In the genomic region with DNA sequence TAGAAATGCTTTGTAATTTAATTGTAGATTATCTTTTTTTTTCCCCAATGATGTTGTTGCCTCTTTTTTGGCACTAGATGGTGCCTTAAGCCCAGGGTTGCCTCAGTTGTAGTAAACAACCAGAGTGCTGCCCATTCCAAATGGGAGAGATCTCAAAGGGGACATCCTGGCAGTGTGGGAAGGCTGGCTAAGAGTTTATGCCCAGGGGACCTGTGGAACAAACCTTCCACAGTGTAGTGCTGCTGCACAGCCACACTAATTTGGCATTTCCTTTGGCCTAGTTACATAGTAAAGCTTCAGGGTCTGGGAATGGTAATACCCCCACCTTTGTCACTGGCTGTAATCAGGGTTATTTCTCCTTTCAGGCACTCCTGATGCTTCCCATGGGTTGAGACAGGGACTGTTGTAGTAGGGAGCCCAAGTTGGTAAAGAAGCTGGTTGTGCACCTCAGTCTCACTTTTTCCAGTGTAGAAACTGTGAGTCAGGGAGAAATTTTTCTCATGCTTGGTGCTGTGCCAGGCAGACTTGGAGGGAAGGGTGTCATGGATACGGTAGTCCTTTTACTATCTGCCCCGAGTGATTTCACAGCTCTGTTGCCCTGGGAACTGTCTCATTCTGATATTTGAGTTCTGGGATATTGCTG, we compare ENCODE assay signal across 9 cellular contexts.
DNase-seq lines count a peak whose midpoint lies in the region; ATAC-seq, FAIRE-seq and TF ChIP-seq lines count a peak whose summit lies in the region.
"Had no signal": no experiment of that assay in that cellular context is flagged by ENCODE, and none has a peak within 500 bp of the region (broad histone marks: within the 10 kb centered on the region; RNA-seq: fewer than 3 reads in every experiment).

No MANE protein-coding gene starts in this region.

- H3K4me2 ChIP-seq in GM12878 (ENCODE audit: control insufficient read depth, insufficient read depth): no peak overlapping the region

- H3K4me1 Mint-ChIP-seq in naive thymus-derived CD4-positive, alpha-beta T cell: no peaks in the 10 kb centered on the region

- no peak overlapping the region for H3K9ac ChIP-seq in GM12878 (ENCODE audit: control insufficient read depth, insufficient read depth, low read length)

- TF ChIP-seq CTCF in GM12878 (IDR thresholded peaks at IDR 0.05 in 2 of 3, conservative IDR thresholded peaks at IDR 0.05 in 1 of 3; ENCODE audit: control insufficient read depth in 2 of 3, extremely low read depth in 1 of 3, insufficient read depth in 1 of 3, low read depth in 3 of 3, low read length in 3 of 3) (peak; percentile 5 to 27 (median 10); a peak in 3 of 6 replicates), dorsolateral prefrontal cortex (IDR thresholded peaks at IDR 0.05 in 54 of 56, conservative IDR thresholded peaks at IDR 0.05 in 2 of 56; ENCODE audit: low read depth in 1 of 56, partially characterized antibody in 56 of 56) (peak in 27 of 56 donors; percentile 7 to 59 (median 34))

- no TSS peak for BruUV-seq in GM12878 (replicated peaks; lab: Mats Ljungman, UMichigan)

- peaks cover 6% of the 10 kb centered on the region for H3K9me3 ChIP-seq in GM12878 (replicated peaks; ENCODE audit: control insufficient read depth, insufficient read depth, low read length)
- peaks cover 0 to 32% (median 0%) of the 10 kb centered on the region in 3 experiments for H3K9me3 ChIP-seq in naive thymus-derived CD4-positive, alpha-beta T cell (ENCODE audit: control insufficient read depth in 2 of 3, low read length in 3 of 3)

- no peak overlapping the region for H3K4me3 Mint-ChIP-seq in naive thymus-derived CD4-positive, alpha-beta T cell

- RAD21 ChIA-PET in GM12878 (lab: Charles Lee; ENCODE audit: unreplicated experiment): no interaction called here

- TF ChIP-seq RAD21 in GM12878 (IDR thresholded peaks at IDR 0.05; ENCODE audit: insufficient read depth, low read depth, low read length): peak; percentile 43

- ATAC-seq in GM12878: no peak
- ATAC-seq in naive thymus-derived CD4-positive, alpha-beta T cell: no peak

- peaks cover 0 to 3% (median 0%) of the 10 kb centered on the region in 5 donors for H3K36me3 Mint-ChIP-seq in naive thymus-derived CD4-positive, alpha-beta T cell

- no peaks in the 10 kb centered on the region for H4K20me1 ChIP-seq in GM12878 (ENCODE audit: control insufficient read depth, insufficient read depth)

- WGBS in GM12878 (ENCODE audit: insufficient coverage, insufficient replicate concordance, low lambda C conversion rate, missing lambda C conversion rate): 27% methylated on average over 2 of the region's 2 CpGs

- no peak for TF ChIP-seq POLR2A in GM12878 (IDR thresholded peaks at IDR 0.05; ENCODE audit: low read depth, low read length)

- SMC1A ChIA-PET in GM12878 (lab: Charles Lee; ENCODE audit: uncharacterized antibody, unreplicated experiment): no interaction called here

- intact Hi-C loops in GM12878 (cut with micrococcal nuclease; ENCODE audit: unreplicated experiment): no loop called here
- intact Hi-C loops in dorsolateral prefrontal cortex (cut with DNase I): no loop called here
- intact Hi-C loops in naive thymus-derived CD4-positive, alpha-beta T cell (cut with micrococcal nuclease): no loop called here

- peak; percentile 75 for DNase-seq in AG08396 (ENCODE audit: low spot score)
- peak; percentile 53 for DNase-seq in HTR-8/SVneo (ENCODE audit: insufficient read length, low spot score)
- no peak for DNase-seq in GM12878 (ENCODE audit: low read depth, low spot score)
- DNase-seq in kidney glomerular epithelial cell (lab: John Stamatoyannopoulos, UW): peak; percentile 95
- DNase-seq in dorsolateral prefrontal cortex: no peak
- DNase-seq in stimulated activated CD4-positive, alpha-beta T cell treated with anti-CD3 and anti-CD28 coated beads, Interleukin-2, amount 100 ng/mL, for 24 hours: no peak
- no peak for DNase-seq in naive thymus-derived CD4-positive, alpha-beta T cell
- no peak for DNase-seq in cerebellar nuclear complex (lab: John Stamatoyannopoulos, UW)

- POLR2A ChIA-PET in GM12878 (lab: Charles Lee): no interaction called here
- POLR2A ChIA-PET in naive thymus-derived CD4-positive, alpha-beta T cell (lab: Charles Lee): no interaction called here

- peaks cover 3 to 64% (median 21%) of the 10 kb centered on the region in 11 donors for H3K9me3 Mint-ChIP-seq in naive thymus-derived CD4-positive, alpha-beta T cell

- H3K4me1 ChIP-seq in GM12878 (ENCODE audit: control insufficient read depth, insufficient read depth, low read length): no peaks in the 10 kb centered on the region
- H3K4me1 ChIP-seq in naive thymus-derived CD4-positive, alpha-beta T cell (ENCODE audit: control insufficient read depth in 2 of 2, insufficient read depth in 2 of 2, low read length in 2 of 2): no peaks in the 10 kb centered on the region

- CTCF ChIA-PET in GM12878 (lab: Yijun Ruan, JAX): interaction anchor here (1.1 kb wide), 1 partner anchor 644 kb away, joined by 3 read pairs; no protein-coding TSS in a partner anchor
- CTCF ChIA-PET in naive thymus-derived CD4-positive, alpha-beta T cell (lab: Charles Lee): no interaction called here

- H3K27me3 ChIP-seq in GM12878 (replicated peaks in 1 of 2; ENCODE audit: control insufficient read depth in 2 of 2, insufficient read depth in 2 of 2, low read length in 1 of 2) (no peaks in the 10 kb centered on the region), dorsolateral prefrontal cortex (no peaks in the 10 kb centered on the region)
- H3K27me3 ChIP-seq in naive thymus-derived CD4-positive, alpha-beta T cell (ENCODE audit: control insufficient read depth in 2 of 2, insufficient read depth in 2 of 2, low read length in 2 of 2): no peaks in the 10 kb centered on the region

- H3K4me3 ChIP-seq in GM12878: no peak overlapping the region
- no peak overlapping the region for H3K4me3 ChIP-seq in dorsolateral prefrontal cortex
- H3K4me3 ChIP-seq in naive thymus-derived CD4-positive, alpha-beta T cell (ENCODE audit: low read length): no peak overlapping the region
- H3K4me3 ChIP-seq: SK-N-MC had no signal

- H3K27ac Mint-ChIP-seq in naive thymus-derived CD4-positive, alpha-beta T cell: no peak overlapping the region

- no peaks in the 10 kb centered on the region for H3K79me2 ChIP-seq in GM12878 (ENCODE audit: control insufficient read depth, insufficient read depth, low read length)

- peaks cover 5 to 17% (median 12%) of the 10 kb centered on the region in 5 donors for H3K27me3 Mint-ChIP-seq in naive thymus-derived CD4-positive, alpha-beta T cell

- H3K27ac ChIP-seq in GM12878 (ENCODE audit: control insufficient read depth, insufficient read depth): no peak overlapping the region
- H3K27ac ChIP-seq in dorsolateral prefrontal cortex: no peak overlapping the region
- no peak overlapping the region for H3K27ac ChIP-seq in naive thymus-derived CD4-positive, alpha-beta T cell (ENCODE audit: low read depth, low read length)
- H3K27ac ChIP-seq: SK-N-MC had no signal

- in situ Hi-C loops in GM12878 (cut with MboI): no loop called here

- TF ChIP-seq EP300 in GM12878 (IDR thresholded peaks at IDR 0.05; ENCODE audit: borderline replicate concordance in 1 of 2, control insufficient read depth in 1 of 2, low read depth in 2 of 2, low read length in 2 of 2): no peak

- FAIRE-seq in HTR-8/SVneo (lab: Jason Lieb, UNC) (peak; percentile 76), GM12878 (lab: Jason Lieb, UNC) (no peak)

- no peaks in the 10 kb centered on the region for H3K36me3 ChIP-seq in GM12878 (ENCODE audit: control insufficient read depth in 2 of 2, insufficient read depth in 2 of 2, low read length in 1 of 2)
- H3K36me3 ChIP-seq in naive thymus-derived CD4-positive, alpha-beta T cell (ENCODE audit: control insufficient read depth in 2 of 3, insufficient read depth in 3 of 3, low read length in 3 of 3): no peaks in the 10 kb centered on the region

- no peak overlapping the region for H2AFZ ChIP-seq in GM12878 (ENCODE audit: control insufficient read depth, low read depth, low read length)

TF ChIP-seq in GM12878, 131 proteins besides CTCF, POLR2A, EP300 and RAD21:
- TF ChIP-seq ASH2L (IDR thresholded peaks at IDR 0.05; ENCODE audit: borderline replicate concordance, low read depth): no peak
- TF ChIP-seq SREBF1 (IDR thresholded peaks at IDR 0.05; ENCODE audit: low read length): no peak
- TF ChIP-seq SIN3A (IDR thresholded peaks at IDR 0.05; ENCODE audit: low read depth, low read length): no peak
- TF ChIP-seq ZSCAN29 (IDR thresholded peaks at IDR 0.05): no peak
- TF ChIP-seq MEF2A (IDR thresholded peaks at IDR 0.05; ENCODE audit: insufficient read depth, low read depth, low read length): no peak
TF ChIP-seq in GM12878: peak in this region for 0.

Comparison
In these comparisons a context has a peak if more than half of its experiments do, and no peak if none do; other contexts are left out.
1. DNase-seq: peak in AG08396 (single experiment), HTR-8/SVneo (single experiment) and kidney glomerular epithelial cell (single experiment); none in GM12878 (single experiment), dorsolateral prefrontal cortex (0 of 10), stimulated activated CD4-positive, alpha-beta T cell treated with anti-CD3 and anti-CD28 coated beads, Interleukin-2, amount 100 ng/mL, for 24 hours (0 of 2), naive thymus-derived CD4-positive, alpha-beta T cell (0 of 9) and cerebellar nuclear complex (0 of 2).